ENCODE assay signal across 20 cellular contexts in genomic region chr1:76133977-76134376, GRCh38. TPM values are rescaled to one million over a fixed set of nuclear protein-coding genes. Genes with fewer than 3 reads are reported as not detected.
DNase-seq lines count a peak whose midpoint lies in the region; ATAC-seq, FAIRE-seq and TF ChIP-seq lines count a peak whose summit lies in the region.
"Had no signal": no experiment of that assay in that cellular context is flagged by ENCODE, and none has a peak within 500 bp of the region (broad histone marks: within the 10 kb centered on the region; RNA-seq: fewer than 3 reads in every experiment).

No MANE protein-coding gene starts in this region.

- no peak overlapping the region for H3K27ac ChIP-seq in trophoblast cell (ENCODE audit: low read depth, low read length)
- H3K27ac ChIP-seq: 22Rv1; A549; BLaER1 treated with 17β-estradiol and CSF1 and Interleukin-3, amounts not matched to agents 10 nM and 100 nM; C4-2B had no signal

- intact Hi-C loops in left colon (cut with DNase I, micrococcal nuclease) = no loop called here

- ATAC-seq in left colon = peak; percentile 5
- ATAC-seq: A549; CD8-positive, alpha-beta T cell had no signal

- H3K79me1 ChIP-seq in trophoblast cell (ENCODE audit: low read length) = no peaks in the 10 kb centered on the region

- H2BK120ac ChIP-seq in trophoblast cell (ENCODE audit: insufficient read depth, low read length, poor library complexity) = no peak overlapping the region

- H3K79me2 ChIP-seq in trophoblast cell (ENCODE audit: control insufficient read depth, insufficient read depth, low read length, poor library complexity) = no peaks in the 10 kb centered on the region

- H2AK5ac ChIP-seq in trophoblast cell (ENCODE audit: low read length) = no peak overlapping the region

- no peak overlapping the region for H3K4me3 ChIP-seq in bronchial epithelial cell (ENCODE audit: low read depth, low read length)
- H3K4me3 ChIP-seq in trophoblast cell (ENCODE audit: low read depth, low read length) = no peak overlapping the region
- H3K4me3 ChIP-seq: A549; BLaER1 treated with 17β-estradiol and CSF1 and Interleukin-3, amounts not matched to agents 10 nM and 100 nM had no signal

- no peak overlapping the region for H2BK12ac ChIP-seq in trophoblast cell (ENCODE audit: low read length)

- no peak for TF ChIP-seq CTCF in bronchial epithelial cell (IDR thresholded peaks at IDR 0.05; ENCODE audit: insufficient read depth, low read length, severe bottlenecking)

- no peak overlapping the region for H3K4me2 ChIP-seq in trophoblast cell (ENCODE audit: low read length)
- H3K4me2 ChIP-seq: A549; BLaER1 treated with 17β-estradiol and CSF1 and Interleukin-3, amounts not matched to agents 10 nM and 100 nM had no signal

- no peaks in the 10 kb centered on the region for H3K27me3 ChIP-seq in bronchial epithelial cell (ENCODE audit: control insufficient read depth, insufficient read depth, low read length)
- no peaks in the 10 kb centered on the region for H3K27me3 ChIP-seq in trophoblast cell (ENCODE audit: insufficient read depth, low read length)
- H3K27me3 ChIP-seq: BLaER1 treated with 17β-estradiol and CSF1 and Interleukin-3, amounts not matched to agents 10 nM and 100 nM had no signal

- no peaks in the 10 kb centered on the region for H3K36me3 ChIP-seq in bronchial epithelial cell (ENCODE audit: control insufficient read depth, insufficient read depth, low read length)
- H3K36me3 ChIP-seq in trophoblast cell (ENCODE audit: control insufficient read depth in 1 of 2, insufficient read depth in 2 of 2, low read length in 2 of 2) = peaks cover 0 to 4% of the 10 kb centered on the region in 2 experiments

- WGBS in trophoblast cell (ENCODE audit: extremely low coverage, insufficient coverage, insufficient read length) = no CpG with 5 or more reads among the region's 2 CpGs

- DNase-seq in bronchial epithelial cell (ENCODE audit: low read depth) (no peak), left colon (no peak), trophoblast cell (peak; percentile 58 to 78), NAMALWA (ENCODE audit: low spot score) (no peak), NCI-H2107 treated with DMSO at 0.1 percent for 48 hours (lab: John Stamatoyannopoulos, UW; ENCODE audit: unreplicated experiment) (no peak)
- DNase-seq: AML-193; Caco-2; Calu3; CD4-positive, alpha-beta T cell; CD8-positive, alpha-beta T cell; DMS79 treated with DMSO at 0.1 percent for 48 hours; GF-D8 had no signal

- no peak overlapping the region for H2AFZ ChIP-seq in trophoblast cell (ENCODE audit: insufficient read depth, low read length, poor library complexity)

- no peak overlapping the region for H4K12ac ChIP-seq in trophoblast cell (ENCODE audit: low read depth, low read length)

- H2BK5ac ChIP-seq in trophoblast cell (ENCODE audit: low read depth, low read length, poor library complexity) = no peak overlapping the region

- no peaks in the 10 kb centered on the region for H3K4me1 ChIP-seq in trophoblast cell (ENCODE audit: control insufficient read depth in 1 of 2, insufficient read depth in 2 of 2, low read length in 2 of 2)
- H3K4me1 ChIP-seq: A549, Caco-2 had no signal

- FAIRE-seq in bronchial epithelial cell (lab: Jason Lieb, UNC) = peak; percentile 43
- FAIRE-seq: A549, D721Med, G401.6, GM12891, GM19239 had no signal

- H3K18ac ChIP-seq in trophoblast cell (ENCODE audit: low read length) = no peak overlapping the region

- no peak overlapping the region for H4K8ac ChIP-seq in trophoblast cell (ENCODE audit: low read depth, low read length)

- H3K9me3 ChIP-seq in trophoblast cell (ENCODE audit: insufficient read depth, low read depth, low read length) = peaks cover 3% of the 10 kb centered on the region
- H3K9me3 ChIP-seq: A549, Caco-2 had no signal

- no peak overlapping the region for H3K4ac ChIP-seq in trophoblast cell (ENCODE audit: low read depth, low read length)

- H4K91ac ChIP-seq in trophoblast cell (ENCODE audit: low read depth, low read length) = no peak overlapping the region

- no peak overlapping the region for H3K23ac ChIP-seq in trophoblast cell (ENCODE audit: low read length)

- no peak overlapping the region for H3K14ac ChIP-seq in trophoblast cell (ENCODE audit: low read length)

- H3K9ac ChIP-seq in trophoblast cell (ENCODE audit: low read length) = no peak overlapping the region
- H3K9ac ChIP-seq: BLaER1 treated with 17β-estradiol and CSF1 and Interleukin-3, amounts not matched to agents 10 nM and 100 nM had no signal

RNA-seq across cellular contexts. Expression of gene ST6GALNAC3, which starts 59.4 kb away (rescaled TPM):
- total RNA-seq in bronchial epithelial cell = 0.26 and 1.4 TPM in 2 replicates
- 10 to 100 TPM; 10.5 to 13.3 TPM for total RNA-seq in left colon
- 17.8 and 18.7 TPM in 2 replicates for polyA plus RNA-seq in trophoblast cell (2013)

Comparison
In these comparisons a context has a peak if more than half of its experiments do, and no peak if none do; other contexts are left out.
1. DNase-seq: peak in trophoblast cell (2 of 2); none in bronchial epithelial cell (single experiment), left colon (0 of 2), NAMALWA (single experiment) and NCI-H2107 treated with DMSO at 0.1 percent for 48 hours (single experiment).